In the genomic region with DNA sequence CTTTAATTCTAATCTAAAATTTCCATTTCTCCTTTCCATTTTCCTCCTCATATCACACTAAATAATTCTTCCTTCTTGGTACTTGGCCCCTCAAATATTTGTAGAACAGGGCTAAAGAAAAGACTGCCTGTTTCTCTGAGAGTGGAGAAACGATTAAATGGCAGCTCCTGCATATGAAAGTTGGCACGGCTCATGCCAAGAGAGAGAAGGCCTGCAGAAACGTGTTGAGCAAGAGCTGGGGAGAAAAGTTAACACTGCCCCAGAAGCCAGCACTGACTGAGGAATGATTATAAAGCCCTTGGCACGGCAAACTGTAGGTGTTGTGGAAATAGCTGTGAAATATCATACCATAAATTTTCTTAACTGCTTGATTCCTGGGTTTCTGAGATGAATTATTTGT, we compare ENCODE assay signal across 23 cellular contexts. TPM values are rescaled to one million over a fixed set of nuclear protein-coding genes. Genes with fewer than 3 reads are reported as not detected.
DNase-seq lines count a peak whose midpoint lies in the region; ATAC-seq and TF ChIP-seq lines count a peak whose summit lies in the region.
"Had no signal": no experiment of that assay in that cellular context is flagged by ENCODE, and none has a peak within 500 bp of the region (broad histone marks: within the 10 kb centered on the region; RNA-seq: fewer than 3 reads in every experiment).

No MANE protein-coding gene starts in this region.

- peak overlapping the region; percentile 86 for H3K18ac ChIP-seq in mesendoderm (ENCODE audit: low read length)

- H3K23ac ChIP-seq in mesendoderm (ENCODE audit: low read length), result no peak overlapping the region

- peaks cover 4% of the 10 kb centered on the region for H3K4me1 ChIP-seq in mesendoderm (ENCODE audit: control insufficient read depth, low read depth, low read length)
- peaks cover 0 to 45% (median 18%) of the 10 kb centered on the region in 4 donors for H3K4me1 ChIP-seq in stomach

- H2BK5ac ChIP-seq in mesendoderm (ENCODE audit: low read length), result no peak overlapping the region

- H2AK5ac ChIP-seq in mesendoderm (ENCODE audit: low read length), result no peak overlapping the region

- intact Hi-C loops in stomach (cut with DNase I; ENCODE audit: low total_unique reads), result no loop called here
- intact Hi-C loops in sciatic nerve (cut with DNase I), result no loop called here

- peaks cover 30% of the 10 kb centered on the region for H3K4me1 Mint-ChIP-seq in brain

- H4K8ac ChIP-seq in mesendoderm (ENCODE audit: low read depth, low read length), result no peak overlapping the region

- peak overlapping the region in 4 of 5 experiments; percentile 1 to 42 (median 21) for H3K4me3 Mint-ChIP-seq in brain
- H3K4me3 Mint-ChIP-seq: activated CD8-positive, alpha-beta T cell treated with anti-CD3 and anti-CD28 coated beads, Interleukin-2, amount 10 ng/mL, durations not matched to agents 7 days and 5 days; CD8-positive, alpha-beta memory T cell; central memory CD8-positive, alpha-beta T cell; HFFc6 had no signal

- no CpG with 5 or more reads among the region's 4 CpGs for WGBS in mesendoderm (ENCODE audit: extremely low coverage, insufficient coverage, low lambda C conversion rate)
- WGBS in stomach, 5 donors, result 21 to 36% (median 26%) methylated on average over 4 of the region's 4 CpGs

- no peak overlapping the region for H2BK120ac ChIP-seq in mesendoderm (ENCODE audit: low read depth, low read length)

- H3K36me3 Mint-ChIP-seq in brain, result peaks cover 15% of the 10 kb centered on the region
- H3K36me3 Mint-ChIP-seq: CD8-positive, alpha-beta memory T cell had no signal

- H3K9me3 ChIP-seq in stomach, result no peaks in the 10 kb centered on the region
- H3K9me3 ChIP-seq: testis had no signal

- TF ChIP-seq CTCF in brain (conservative IDR thresholded peaks at IDR 0.05) (no peak), stomach (IDR thresholded peaks at IDR 0.05) (no peak), foreskin fibroblast (IDR thresholded peaks at IDR 0.05; ENCODE audit: low read depth, low read length) (no peak)

- H3K27me3 Mint-ChIP-seq in brain, result peaks cover 20% of the 10 kb centered on the region

- H3K4me2 ChIP-seq in mesendoderm (ENCODE audit: low read length), result no peak overlapping the region

- no peak overlapping the region for H4K5ac ChIP-seq in mesendoderm (ENCODE audit: low read length)

- TF ChIP-seq RAD21 in Ishikawa (IDR thresholded peaks at IDR 0.05; ENCODE audit: low read depth), result no peak

- no peaks in the 10 kb centered on the region for H3K79me2 ChIP-seq in mesendoderm (ENCODE audit: control insufficient read depth, insufficient read depth, low read length)

- ATAC-seq in sciatic nerve, result no peak
- ATAC-seq: activated CD4-positive, CD25-positive, alpha-beta regulatory T cell treated with anti-CD3 and anti-CD28 coated beads, Interleukin-2, amount 50 U/mL, for 24 hours; activated CD8-positive, alpha-beta T cell treated with anti-CD3 and anti-CD28 coated beads, Interleukin-2, amount 10 ng/mL, durations not matched to agents 7 days and 5 days had no signal

- no peaks in the 10 kb centered on the region for H3K79me1 ChIP-seq in mesendoderm (ENCODE audit: low read length)

- H3K4me3 ChIP-seq in mesendoderm (ENCODE audit: low read length) (no peak overlapping the region), stomach (no peak overlapping the region), foreskin fibroblast (ENCODE audit: low read depth in 1 of 2, low read length in 2 of 2) (no peak overlapping the region)
- H3K4me3 ChIP-seq: testis had no signal

- H3K27ac ChIP-seq in mesendoderm (ENCODE audit: low read depth, low read length) (no peak overlapping the region), stomach (peak overlapping the region in 4 of 5 donors; percentile 8 to 39 (median 22))

- H3K9ac ChIP-seq in mesendoderm (ENCODE audit: low read length), result no peak overlapping the region

- DNase-seq in mesendoderm (no peak), stomach (peak; percentile 58), foreskin fibroblast (no peak), HEK293T (ENCODE audit: extremely low spot score) (no peak), sciatic nerve (ENCODE audit: low spot score) (no peak)
- DNase-seq: activated CD8-positive, alpha-beta T cell treated with anti-CD3 and anti-CD28 coated beads, Interleukin-2, amount 10 ng/mL, durations not matched to agents 7 days and 5 days; activated naive CD4-positive, alpha-beta T cell; activated T-cell treated with anti-CD3 and anti-CD28 coated beads, Interleukin-2, amount 50 U/mL, for 1 hour; amniotic stem cell; CD8-positive, alpha-beta memory T cell; erythroblast; HFFc6; NCI-H1092 treated with DMSO at 0.1 percent for 48 hours; NCI-H2029; NCI-H226; NCI-H774; OCI-M1; SHP77 treated with DMSO at 0.1 percent for 48 hours; testis had no signal

- POLR2A ChIA-PET in HEK293T (lab: Yijun Ruan, JAX), result no interaction called here

- peaks cover 3% of the 10 kb centered on the region for H3K27me3 ChIP-seq in mesendoderm (ENCODE audit: insufficient read depth, low read length, poor library complexity)
- peaks cover 0 to 12% (median 9%) of the 10 kb centered on the region in 3 donors for H3K27me3 ChIP-seq in stomach
- H3K27me3 ChIP-seq: testis had no signal

- H3K9me3 Mint-ChIP-seq in brain, result peaks cover 0 to 4% (median 2%) of the 10 kb centered on the region in 5 experiments
- H3K9me3 Mint-ChIP-seq: central memory CD8-positive, alpha-beta T cell; HFFc6 had no signal

- no peaks in the 10 kb centered on the region for H3K36me3 ChIP-seq in mesendoderm (ENCODE audit: control insufficient read depth, insufficient read depth, low read length)
- H3K36me3 ChIP-seq in stomach, result no peaks in the 10 kb centered on the region

- no peak for TF ChIP-seq POLR2A in stomach (IDR thresholded peaks at IDR 0.05)

- H2BK15ac ChIP-seq in mesendoderm (replicated peaks; ENCODE audit: low read depth), result no peak overlapping the region

- no peak overlapping the region for H3K4ac ChIP-seq in mesendoderm (ENCODE audit: low read depth, low read length)

- CTCF ChIA-PET in HEK293T (lab: Yijun Ruan, JAX), result interaction anchor here (0.6 kb wide), 1 partner anchor 154 kb away, joined by 3 read pairs; no protein-coding TSS in a partner anchor

- TF ChIP-seq EP300 in Ishikawa (IDR thresholded peaks at IDR 0.05; ENCODE audit: borderline replicate concordance) (no peak), stomach (IDR thresholded peaks at IDR 0.05) (no peak)

- H3K27ac Mint-ChIP-seq in brain, result peak overlapping the region in 3 of 5 experiments; percentile 11 to 75 (median 45)
- H3K27ac Mint-ChIP-seq: activated CD8-positive, alpha-beta T cell treated with anti-CD3 and anti-CD28 coated beads, Interleukin-2, amount 10 ng/mL, durations not matched to agents 7 days and 5 days; HFFc6 had no signal

- peak overlapping the region; percentile 17 for H3K56ac ChIP-seq in mesendoderm (ENCODE audit: low read length)

TF ChIP-seq in Ishikawa, 13 proteins besides CTCF, POLR2A, EP300 and RAD21:
- 0 out of 2 replicates have a peak, but pooled peaks have one; percentile 26 for TF ChIP-seq CEBPB (IDR thresholded peaks at IDR 0.05)
- TF ChIP-seq CREB1 (IDR thresholded peaks at IDR 0.05; ENCODE audit: low read depth), result no peak
- TF ChIP-seq TCF12 (IDR thresholded peaks at IDR 0.05; ENCODE audit: low read depth), result no peak

TF ChIP-seq in HEK293T, 16 proteins besides CTCF, POLR2A, EP300 and RAD21:
- TF ChIP-seq NFRKB (IDR thresholded peaks at IDR 0.05) (no peak), SP1 (IDR thresholded peaks at IDR 0.05) (no peak), FOXM1 (IDR thresholded peaks at IDR 0.05; ENCODE audit: borderline replicate concordance) (no peak), L3MBTL2 (conservative IDR thresholded peaks at IDR 0.05) (no peak), BHLHE40 (IDR thresholded peaks at IDR 0.05; ENCODE audit: borderline replicate concordance) (no peak), TARDBP (IDR thresholded peaks at IDR 0.05) (no peak), FOXA1 (IDR thresholded peaks at IDR 0.05) (no peak), HDGF (IDR thresholded peaks at IDR 0.05; ENCODE audit: borderline replicate concordance) (no peak), ELF4 (IDR thresholded peaks at IDR 0.05) (no peak), SUZ12 (IDR thresholded peaks at IDR 0.05) (no peak), FOXK2 (IDR thresholded peaks at IDR 0.05) (no peak), ARNT (IDR thresholded peaks at IDR 0.05) (no peak), LEF1 (IDR thresholded peaks at IDR 0.05; ENCODE audit: borderline replicate concordance) (no peak), CTBP1 (IDR thresholded peaks at IDR 0.05; ENCODE audit: borderline replicate concordance) (no peak), ZNF384 (IDR thresholded peaks at IDR 0.05) (no peak)
- TF ChIP-seq, protein P1, sequence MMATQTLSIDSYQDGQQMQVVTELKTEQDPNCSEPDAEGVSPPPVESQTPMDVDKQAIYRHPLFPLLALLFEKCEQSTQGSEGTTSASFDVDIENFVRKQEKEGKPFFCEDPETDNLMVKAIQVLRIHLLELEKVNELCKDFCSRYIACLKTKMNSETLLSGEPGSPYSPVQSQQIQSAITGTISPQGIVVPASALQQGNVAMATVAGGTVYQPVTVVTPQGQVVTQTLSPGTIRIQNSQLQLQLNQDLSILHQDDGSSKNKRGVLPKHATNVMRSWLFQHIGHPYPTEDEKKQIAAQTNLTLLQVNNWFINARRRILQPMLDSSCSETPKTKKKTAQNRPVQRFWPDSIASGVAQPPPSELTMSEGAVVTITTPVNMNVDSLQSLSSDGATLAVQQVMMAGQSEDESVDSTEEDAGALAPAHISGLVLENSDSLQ (IDR thresholded peaks at IDR 0.05), result no peak
TF ChIP-seq in HEK293T: peak in this region for 0.

RNA-seq across cellular contexts. Expression of a gene that starts 4.4 kb away (rescaled TPM):
- polyA plus RNA-seq in brain (ENCODE audit: insufficient read depth, low read depth, low replicate concordance) (8.5 TPM), stomach (1 to 10 TPM in 1 of 3 donors, under 1 TPM in 2; 0.76 to 5.0 (median 0.87) TPM)
- 0.91 TPM for polyA plus RNA-seq in mesendoderm (2013, experiment 1 of 2)
- polyA plus RNA-seq in mesendoderm (2013, experiment 2 of 2), result 0.84 TPM
- total RNA-seq in stomach (10 to 100 TPM in 3 of 5 donors, 1 to 10 TPM in 2; 5.8 to 85.3 (median 13.6) TPM), sciatic nerve (17.1 TPM)
- total RNA-seq: activated CD8-positive, alpha-beta T cell treated with anti-CD3 and anti-CD28 coated beads, Interleukin-2, amount 10 ng/mL, durations not matched to agents 7 days and 5 days; CD8-positive, alpha-beta memory T cell had no signal
- polyA plus RNA-seq: CD8-positive, alpha-beta memory T cell had no signal
